Comparison of ENCODE assay signal across 19 cellular contexts in genomic region chr20:50850721-50851286, GRCh38. TPM values are rescaled to one million over a fixed set of nuclear protein-coding genes. Genes with fewer than 3 reads are reported as not detected.
DNase-seq lines count a peak whose midpoint lies in the region; ATAC-seq and TF ChIP-seq lines count a peak whose summit lies in the region.
"Had no signal": no experiment of that assay in that cellular context is flagged by ENCODE, and none has a peak within 500 bp of the region (broad histone marks: within the 10 kb centered on the region; RNA-seq: fewer than 3 reads in every experiment).

No MANE protein-coding gene starts in this region.

- no peaks in the 10 kb centered on the region for H3K27me3 Mint-ChIP-seq in activated naive CD8-positive, alpha-beta T cell treated with anti-CD3 and anti-CD28 coated beads for 36 hours
- H3K27me3 Mint-ChIP-seq: T-cell had no signal

- ATAC-seq in mucosa of descending colon: peak; percentile 60
- no peak for ATAC-seq in left lobe of liver

- intact Hi-C loops in mucosa of descending colon (cut with DNase I, micrococcal nuclease): no loop called here

- H3K27ac ChIP-seq in HUES48 (ENCODE audit: low read depth, low read length): peak overlapping the region; percentile 55
- H3K27ac ChIP-seq: ascending aorta, coronary artery had no signal

- H3K9ac ChIP-seq in HUES48 (ENCODE audit: low read depth, low read length): no peak overlapping the region

- H3K27me3 ChIP-seq in HUES48 (ENCODE audit: control insufficient read depth, insufficient read depth, low read length): no peaks in the 10 kb centered on the region
- H3K27me3 ChIP-seq: ascending aorta had no signal

- H3K27ac Mint-ChIP-seq in activated naive CD8-positive, alpha-beta T cell treated with anti-CD3 and anti-CD28 coated beads for 36 hours: peak overlapping the region; percentile 72
- H3K27ac Mint-ChIP-seq: mesothelial cell of epicardium had no signal

- DNase-seq in CMK (ENCODE audit: low read depth) (peak; percentile 56), mucosa of descending colon (peak in 1 of 3 donors; percentile 37), left lobe of liver (ENCODE audit: low spot score) (no peak)
- DNase-seq in activated naive CD8-positive, alpha-beta T cell treated with anti-CD3 and anti-CD28 coated beads for 36 hours: no peak
- DNase-seq in activated CD4-positive, alpha-beta T cell treated with anti-CD3 and anti-CD28 coated beads for 4 hours: no peak
- no peak for DNase-seq in activated CD4-positive, alpha-beta T cell treated with anti-CD3 and anti-CD28 coated beads, Interleukin-2, amount 50 U/mL, for 1 hour
- DNase-seq: activated CD4-positive, alpha-beta T cell treated with anti-CD3 and anti-CD28 coated beads for 1 hour; DMS79 treated with DMSO at 0.1 percent for 48 hours; islet precursor cell; KG1; NCI-H1417; stimulated activated naive CD4-positive, alpha-beta T cell had no signal

- H3K9me3 ChIP-seq in HUES48 (ENCODE audit: control insufficient read depth, insufficient read depth, low read length) (no peaks in the 10 kb centered on the region), mucosa of descending colon (no peaks in the 10 kb centered on the region)
- H3K9me3 ChIP-seq: ascending aorta, HAP-1 had no signal

- H3K9me3 Mint-ChIP-seq in activated naive CD8-positive, alpha-beta T cell treated with anti-CD3 and anti-CD28 coated beads for 36 hours: no peaks in the 10 kb centered on the region
- H3K9me3 Mint-ChIP-seq: mesothelial cell of epicardium, T-cell had no signal

- H3K4me1 Mint-ChIP-seq in activated naive CD8-positive, alpha-beta T cell treated with anti-CD3 and anti-CD28 coated beads for 36 hours: peaks cover 18% of the 10 kb centered on the region

- H3K4me3 ChIP-seq in HUES48 (ENCODE audit: low read depth, low read length): no peak overlapping the region
- no peak overlapping the region for H3K4me3 ChIP-seq in mucosa of descending colon
- H3K4me3 ChIP-seq: ascending aorta, coronary artery, HAP-1, smooth muscle cell had no signal

- no peak overlapping the region for H3K4me3 Mint-ChIP-seq in activated naive CD8-positive, alpha-beta T cell treated with anti-CD3 and anti-CD28 coated beads for 36 hours
- H3K4me3 Mint-ChIP-seq: mesothelial cell of epicardium, T-cell had no signal

- H3K36me3 ChIP-seq in HUES48 (ENCODE audit: control insufficient read depth, insufficient read depth, low read length): no peaks in the 10 kb centered on the region
- H3K36me3 ChIP-seq in mucosa of descending colon (ENCODE audit: low read depth): no peaks in the 10 kb centered on the region
- H3K36me3 ChIP-seq: ascending aorta, HAP-1 had no signal

- peaks cover 5% of the 10 kb centered on the region for H3K36me3 Mint-ChIP-seq in activated naive CD8-positive, alpha-beta T cell treated with anti-CD3 and anti-CD28 coated beads for 36 hours

- H3K4me1 ChIP-seq in HUES48 (ENCODE audit: control insufficient read depth, insufficient read depth, low read length): peaks cover 8% of the 10 kb centered on the region; the same call in 1 of the 2 replicates
- no peaks in the 10 kb centered on the region for H3K4me1 ChIP-seq in mucosa of descending colon (ENCODE audit: low read depth)
- H3K4me1 ChIP-seq: HAP-1 had no signal

- no peak for TF ChIP-seq CTCF in mucosa of descending colon (IDR thresholded peaks at IDR 0.05)

RNA-seq across cellular contexts. Expression of gene BCAS4, which starts 55.9 kb away (rescaled TPM):
- total RNA-seq in activated naive CD8-positive, alpha-beta T cell treated with anti-CD3 and anti-CD28 coated beads for 36 hours: 10 to 100 TPM; 27.1 to 28.9 TPM
- 1 to 10 TPM; 1.9 to 5.6 (median 2.9) TPM for total RNA-seq in mucosa of descending colon
- total RNA-seq in left lobe of liver: 0.83 TPM

Comparison
In these comparisons a context has a peak if more than half of its experiments do, and no peak if none do; other contexts are left out.
1. RNA of gene BCAS4, which starts 55.9 kb away (total RNA-seq): 27.1 to 28.9 TPM in activated naive CD8-positive, alpha-beta T cell treated with anti-CD3 and anti-CD28 coated beads for 36 hours; 1.9 to 5.6 TPM in mucosa of descending colon and 0.83 TPM in left lobe of liver (single experiment); every median in the first group is over 4 times any median in the second.